In genomic region chr1:27035344-27035743, GRCh38 we compare ENCODE assay signal across 1 cellular context.
A peak's percentile ranks its signal among the peaks of the same experiment; 100 is the strongest.
TF ChIP-seq lines count a peak whose summit lies in the region.

No MANE protein-coding gene starts in this region.

TF ChIP-seq in K562, 482 proteins besides CTCF, POLR2A, EP300 and RAD21 (continued from another document):
- TF ChIP-seq, protein P1, sequence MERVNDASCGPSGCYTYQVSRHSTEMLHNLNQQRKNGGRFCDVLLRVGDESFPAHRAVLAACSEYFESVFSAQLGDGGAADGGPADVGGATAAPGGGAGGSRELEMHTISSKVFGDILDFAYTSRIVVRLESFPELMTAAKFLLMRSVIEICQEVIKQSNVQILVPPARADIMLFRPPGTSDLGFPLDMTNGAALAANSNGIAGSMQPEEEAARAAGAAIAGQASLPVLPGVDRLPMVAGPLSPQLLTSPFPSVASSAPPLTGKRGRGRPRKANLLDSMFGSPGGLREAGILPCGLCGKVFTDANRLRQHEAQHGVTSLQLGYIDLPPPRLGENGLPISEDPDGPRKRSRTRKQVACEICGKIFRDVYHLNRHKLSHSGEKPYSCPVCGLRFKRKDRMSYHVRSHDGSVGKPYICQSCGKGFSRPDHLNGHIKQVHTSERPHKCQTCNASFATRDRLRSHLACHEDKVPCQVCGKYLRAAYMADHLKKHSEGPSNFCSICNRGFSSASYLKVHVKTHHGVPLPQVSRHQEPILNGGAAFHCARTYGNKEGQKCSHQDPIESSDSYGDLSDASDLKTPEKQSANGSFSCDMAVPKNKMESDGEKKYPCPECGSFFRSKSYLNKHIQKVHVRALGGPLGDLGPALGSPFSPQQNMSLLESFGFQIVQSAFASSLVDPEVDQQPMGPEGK (CRISPR knock-in tag; IDR thresholded peaks at IDR 0.05; ENCODE audit: borderline replicate concordance) = no peak
- TF ChIP-seq TRIM28 (IDR thresholded peaks at IDR 0.05) (peak; percentile 94), NR4A1 (CRISPR knock-in tag; IDR thresholded peaks at IDR 0.05) (no peak), NR4A1 (tag; IDR thresholded peaks at IDR 0.05) (no peak), ZMIZ1 (IDR thresholded peaks at IDR 0.05; ENCODE audit: low read depth in 2 of 2, low read length in 2 of 2) (no peak), ZNF780A (CRISPR knock-in tag; IDR thresholded peaks at IDR 0.05) (no peak), SFPQ (IDR thresholded peaks at IDR 0.05; ENCODE audit: low read depth, low read length) (no peak), MAX (CRISPR knock-in tag; IDR thresholded peaks at IDR 0.05) (no peak), BCL6 (CRISPR knock-in tag; IDR thresholded peaks at IDR 0.05) (no peak), TRIM25 (IDR thresholded peaks at IDR 0.05; ENCODE audit: borderline replicate concordance) (no peak), ZNF316 (IDR thresholded peaks at IDR 0.05) (peak; percentile 90)
- TF ChIP-seq, protein P2, sequence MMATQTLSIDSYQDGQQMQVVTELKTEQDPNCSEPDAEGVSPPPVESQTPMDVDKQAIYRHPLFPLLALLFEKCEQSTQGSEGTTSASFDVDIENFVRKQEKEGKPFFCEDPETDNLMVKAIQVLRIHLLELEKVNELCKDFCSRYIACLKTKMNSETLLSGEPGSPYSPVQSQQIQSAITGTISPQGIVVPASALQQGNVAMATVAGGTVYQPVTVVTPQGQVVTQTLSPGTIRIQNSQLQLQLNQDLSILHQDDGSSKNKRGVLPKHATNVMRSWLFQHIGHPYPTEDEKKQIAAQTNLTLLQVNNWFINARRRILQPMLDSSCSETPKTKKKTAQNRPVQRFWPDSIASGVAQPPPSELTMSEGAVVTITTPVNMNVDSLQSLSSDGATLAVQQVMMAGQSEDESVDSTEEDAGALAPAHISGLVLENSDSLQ (IDR thresholded peaks at IDR 0.05) = no peak
- TF ChIP-seq, protein P3, sequence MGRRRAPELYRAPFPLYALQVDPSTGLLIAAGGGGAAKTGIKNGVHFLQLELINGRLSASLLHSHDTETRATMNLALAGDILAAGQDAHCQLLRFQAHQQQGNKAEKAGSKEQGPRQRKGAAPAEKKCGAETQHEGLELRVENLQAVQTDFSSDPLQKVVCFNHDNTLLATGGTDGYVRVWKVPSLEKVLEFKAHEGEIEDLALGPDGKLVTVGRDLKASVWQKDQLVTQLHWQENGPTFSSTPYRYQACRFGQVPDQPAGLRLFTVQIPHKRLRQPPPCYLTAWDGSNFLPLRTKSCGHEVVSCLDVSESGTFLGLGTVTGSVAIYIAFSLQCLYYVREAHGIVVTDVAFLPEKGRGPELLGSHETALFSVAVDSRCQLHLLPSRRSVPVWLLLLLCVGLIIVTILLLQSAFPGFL (CRISPR knock-in tag; IDR thresholded peaks at IDR 0.05) = no peak
